Comparison of ENCODE assay signal across 12 cellular contexts in genomic region chr18:45785015-45785597, GRCh38. TPM values are rescaled to one million over a fixed set of nuclear protein-coding genes. Genes with fewer than 3 reads are reported as not detected.
DNase-seq lines count a peak whose midpoint lies in the region; ATAC-seq and TF ChIP-seq lines count a peak whose summit lies in the region.
"Had no signal": no experiment of that assay in that cellular context is flagged by ENCODE, and none has a peak within 500 bp of the region (broad histone marks: within the 10 kb centered on the region; RNA-seq: fewer than 3 reads in every experiment).

No MANE protein-coding gene starts in this region.

- H3K36me3 ChIP-seq in DND-41 (ENCODE audit: insufficient read depth, low read length) (no peaks in the 10 kb centered on the region), SJSA1 (no peaks in the 10 kb centered on the region)

- H3K9ac ChIP-seq in DND-41 (ENCODE audit: low read depth, low read length), result no peak overlapping the region

- no peaks in the 10 kb centered on the region for H3K9me3 ChIP-seq in DND-41 (ENCODE audit: insufficient read depth, low read length, severe bottlenecking)
- no peaks in the 10 kb centered on the region; the same call in 1 of the 2 replicates for H3K9me3 ChIP-seq in SJSA1 (replicated peaks)

- H3K4me1 ChIP-seq in DND-41 (ENCODE audit: insufficient read depth, low read length) (no peaks in the 10 kb centered on the region), SJSA1 (replicated peaks) (peaks cover 73% of the 10 kb centered on the region)

- H3K4me3 ChIP-seq in DND-41 (ENCODE audit: low read depth in 1 of 2, low read length in 2 of 2) (no peak overlapping the region), SJSA1 (no peak overlapping the region), fibroblast of mammary gland (ENCODE audit: control insufficient read depth, low read depth, low read length) (no peak overlapping the region)

- H3K79me2 ChIP-seq in DND-41 (ENCODE audit: insufficient read depth, low read length), result no peaks in the 10 kb centered on the region

- peak; percentile 28 for DNase-seq in DND-41
- peak; percentile 61 to 62 for DNase-seq in SJSA1 (ENCODE audit: low read depth in 1 of 2, low spot score in 2 of 2)
- DNase-seq in fibroblast of mammary gland (ENCODE audit: low read depth), result peak; percentile 50
- no peak for DNase-seq in left colon
- DNase-seq in Ammon's horn (ENCODE audit: low spot score), result no peak
- DNase-seq in D341Med (ENCODE audit: low spot score), result no peak
- DNase-seq in T1000 (lab: John Stamatoyannopoulos, UW), result no peak
- DNase-seq: COR-L47; NCI-H1694 treated with DMSO at 0.1 percent for 48 hours; stimulated activated naive B cell treated with anti-CD40 and anti-IgM and Interleukin-4, amounts not matched to agents 10 μg/mL and 1 μg/mL and 100 μg/mL, for 72 hours; T-helper 9 cell had no signal

- H3K4me2 ChIP-seq in DND-41 (ENCODE audit: insufficient read depth, low read length), result no peak overlapping the region

- H3K27ac ChIP-seq in DND-41 (ENCODE audit: low read length) (no peak overlapping the region), SJSA1 (peak overlapping the region; percentile 98)

- H2AFZ ChIP-seq in DND-41 (ENCODE audit: low read depth, low read length), result no peak overlapping the region

- ATAC-seq in DND-41 (ENCODE audit: insufficient read depth, low read depth) (peak; percentile 65), GM21367 (IDR thresholded peaks at IDR 0.05; ENCODE audit: unreplicated experiment) (peak; percentile 50), left colon (no peak)
- ATAC-seq: stimulated activated naive B cell treated with anti-CD40 and anti-IgM and Interleukin-4, amounts not matched to agents 10 μg/mL and 1 μg/mL and 100 μg/mL, for 72 hours had no signal

- intact Hi-C loops in left colon (cut with DNase I, micrococcal nuclease), result no loop called here

- TF ChIP-seq CTCF in DND-41 (IDR thresholded peaks at IDR 0.05; ENCODE audit: borderline replicate concordance, extremely low read depth, low read length, poor library complexity, severe bottlenecking) (no peak), fibroblast of mammary gland (conservative IDR thresholded peaks at IDR 0.05; ENCODE audit: control insufficient read depth, insufficient read depth, low read depth, low read length) (no peak)

- H4K20me1 ChIP-seq in DND-41 (ENCODE audit: insufficient read depth, low read length), result no peaks in the 10 kb centered on the region

- H3K27me3 ChIP-seq in DND-41 (ENCODE audit: insufficient read depth, low read length, poor library complexity) (no peaks in the 10 kb centered on the region), SJSA1 (replicated peaks) (no peaks in the 10 kb centered on the region)

RNA-seq across cellular contexts. Expression of gene SIGLEC15, which starts 40.4 kb away (rescaled TPM):
- 0.06 and 0.68 TPM in 2 replicates for total RNA-seq in SJSA1 (2014; rRNA removed; shearing (Covaris generic))
- under 1 TPM; 0.21 to 0.36 TPM for total RNA-seq in left colon

Comparison
In these comparisons a context has a peak if more than half of its experiments do, and no peak if none do; other contexts are left out.
1. DNase-seq: peak in DND-41 (single experiment), SJSA1 (2 of 2) and fibroblast of mammary gland (single experiment); none in left colon (0 of 2), Ammon's horn (single experiment), D341Med (single experiment) and T1000 (single experiment).